ENCODE assay signal across 9 cellular contexts in genomic region chr11:72741429-72741833, GRCh38. TPM values are rescaled to one million over a fixed set of nuclear protein-coding genes. Genes with fewer than 3 reads are reported as not detected.
DNase-seq lines count a peak whose midpoint lies in the region; ATAC-seq, FAIRE-seq and TF ChIP-seq lines count a peak whose summit lies in the region.
"Had no signal": no experiment of that assay in that cellular context is flagged by ENCODE, and none has a peak within 500 bp of the region (broad histone marks: within the 10 kb centered on the region; RNA-seq: fewer than 3 reads in every experiment).

No MANE protein-coding gene starts in this region.

- no TSS peak for BruUV-seq in HepG2 (replicated peaks; lab: Mats Ljungman, UMichigan)

- H3K9me3 Mint-ChIP-seq in activated naive CD4-positive, alpha-beta T cell treated with anti-CD3 and anti-CD28 coated beads, Interleukin-2, amount 50 U/mL, for 24 hours = no peaks in the 10 kb centered on the region
- H3K9me3 Mint-ChIP-seq in activated T-helper 17 cell treated with anti-CD3 and anti-CD28 coated beads, Interleukin-2, amount 50 U/mL, for 72 hours = no peaks in the 10 kb centered on the region

- H3K9me3 ChIP-seq in HepG2 (ENCODE audit: low read length) (no peaks in the 10 kb centered on the region), vagina (no peaks in the 10 kb centered on the region)

- no peak overlapping the region for H2AFZ ChIP-seq in HepG2 (ENCODE audit: low read length)

- in situ Hi-C loops in HepG2 (cut with HindIII; ENCODE audit: extremely low pct_ligation_motif_present, low pct_unique_long_range_greater_than_20kb) = no loop called here

- 44% methylated on average over 4 of the region's 8 CpGs for WGBS in HepG2 (ENCODE audit: low lambda C conversion rate)

- TF ChIP-seq RAD21 in HepG2 (CRISPR knock-in tag; IDR thresholded peaks at IDR 0.05) = no peak

- H3K36me3 Mint-ChIP-seq in activated naive CD4-positive, alpha-beta T cell treated with anti-CD3 and anti-CD28 coated beads, Interleukin-2, amount 50 U/mL, for 24 hours = no peaks in the 10 kb centered on the region
- no peaks in the 10 kb centered on the region for H3K36me3 Mint-ChIP-seq in activated T-helper 17 cell treated with anti-CD3 and anti-CD28 coated beads, Interleukin-2, amount 50 U/mL, for 72 hours (ENCODE audit: low read depth)

- TF ChIP-seq EP300 in HepG2 (IDR thresholded peaks at IDR 0.05; ENCODE audit: low read depth in 2 of 2, low read length in 2 of 2) (no peak), HepG2 (CRISPR knock-in tag; IDR thresholded peaks at IDR 0.05; ENCODE audit: borderline replicate concordance) (no peak)

- H3K4me1 ChIP-seq in HepG2 (ENCODE audit: insufficient read depth, low read length) = peaks cover 71% of the 10 kb centered on the region
- H3K4me1 ChIP-seq in vagina = peaks cover 47% of the 10 kb centered on the region

- CTCF ChIA-PET in HepG2 (lab: Yijun Ruan, JAX; ENCODE audit: low intra/inter-chr PET ratio, low total read pairs) = interaction anchor here (0.7 kb wide), 1 partner anchor 16 kb away, joined by 3 read pairs; no protein-coding TSS in a partner anchor

- peaks cover 3% of the 10 kb centered on the region; the same call in 1 of the 2 replicates for H4K20me1 ChIP-seq in HepG2 (ENCODE audit: insufficient read depth, low read length)

- H3K27me3 ChIP-seq in HepG2 (ENCODE audit: control insufficient read depth in 1 of 2, insufficient read depth in 2 of 2, low read length in 2 of 2) (no peaks in the 10 kb centered on the region), vagina (no peaks in the 10 kb centered on the region)

- H3K27me3 Mint-ChIP-seq in activated naive CD4-positive, alpha-beta T cell treated with anti-CD3 and anti-CD28 coated beads, Interleukin-2, amount 50 U/mL, for 24 hours = no peaks in the 10 kb centered on the region
- H3K27me3 Mint-ChIP-seq in activated T-helper 17 cell treated with anti-CD3 and anti-CD28 coated beads, Interleukin-2, amount 50 U/mL, for 72 hours = no peaks in the 10 kb centered on the region

- POLR2A ChIA-PET in HepG2 (lab: Yijun Ruan, JAX) = no interaction called here

- no peak overlapping the region for H3K4me3 Mint-ChIP-seq in activated naive CD4-positive, alpha-beta T cell treated with anti-CD3 and anti-CD28 coated beads, Interleukin-2, amount 50 U/mL, for 24 hours
- H3K4me3 Mint-ChIP-seq in activated T-helper 17 cell treated with anti-CD3 and anti-CD28 coated beads, Interleukin-2, amount 50 U/mL, for 72 hours = peak overlapping the region; percentile 21

- peak overlapping the region; percentile 43 for H3K27ac Mint-ChIP-seq in activated naive CD4-positive, alpha-beta T cell treated with anti-CD3 and anti-CD28 coated beads, Interleukin-2, amount 50 U/mL, for 24 hours
- peak overlapping the region; percentile 89 for H3K27ac Mint-ChIP-seq in activated T-helper 17 cell treated with anti-CD3 and anti-CD28 coated beads, Interleukin-2, amount 50 U/mL, for 72 hours

- peak overlapping the region; percentile 56 for H3K9ac ChIP-seq in HepG2 (ENCODE audit: insufficient read depth, low read depth, low read length)

- intact Hi-C loops in HepG2 (cut with micrococcal nuclease; ENCODE audit: unreplicated experiment) (no loop called here), vagina (cut with DNase I) (no loop called here)

- TF ChIP-seq CTCF in HepG2 (CRISPR knock-in tag; IDR thresholded peaks at IDR 0.05) (peak; percentile 47), vagina (IDR thresholded peaks at IDR 0.05) (no peak)

- ATAC-seq in activated T-helper 17 cell treated with anti-CD3 and anti-CD28 coated beads, Interleukin-2, amount 50 U/mL, for 72 hours (replicated peaks) = no peak
- ATAC-seq in HepG2 (peak; percentile 79), GM18505 (IDR thresholded peaks at IDR 0.05; ENCODE audit: unreplicated experiment) (no peak)

- peak overlapping the region in 1 of 3 experiments; percentile 37; a peak in 2 of 6 replicates for H3K4me3 ChIP-seq in HepG2 (replicated peaks in 1 of 3; ENCODE audit: insufficient read depth in 1 of 3, low read depth in 2 of 3, low read length in 3 of 3)
- no peak overlapping the region for H3K4me3 ChIP-seq in vagina

- H3K27ac ChIP-seq in HepG2 (ENCODE audit: extremely low read length, insufficient read depth, low read length) = peak overlapping the region; percentile 59
- H3K27ac ChIP-seq in vagina = peak overlapping the region; percentile 27

- DNase-seq in activated naive CD4-positive, alpha-beta T cell (lab: John Stamatoyannopoulos, UW) = no peak
- DNase-seq in HepG2 (ENCODE audit: low spot score) (peak; percentile 56), vagina (ENCODE audit: extremely low spot score in 2 of 2) (no peak), amniotic stem cell (lab: John Stamatoyannopoulos, UW) (no peak), NCI-H1048 (lab: John Stamatoyannopoulos, UW) (no peak)

- peaks cover 5 to 40% of the 10 kb centered on the region in 2 experiments; a peak in 4 of 5 replicates for H3K36me3 ChIP-seq in HepG2 (replicated peaks in 1 of 2; ENCODE audit: control insufficient read depth in 1 of 2, insufficient read depth in 2 of 2, low read length in 2 of 2)
- H3K36me3 ChIP-seq in vagina = no peaks in the 10 kb centered on the region

- peak overlapping the region; percentile 56 for H3K4me2 ChIP-seq in HepG2 (ENCODE audit: low read depth, low read length)

- TF ChIP-seq POLR2A in HepG2 (IDR thresholded peaks at IDR 0.05; ENCODE audit: insufficient read depth in 1 of 2, low read depth in 2 of 2, low read length in 2 of 2) (0 out of 4 replicates have a peak, but pooled peaks of 1 of the 2 experiments have one; percentile 23), vagina (IDR thresholded peaks at IDR 0.05) (no peak), GM18505 (IDR thresholded peaks at IDR 0.05; ENCODE audit: borderline replicate concordance, extremely low read depth, insufficient read depth, insufficient read length) (no peak)

- H3K4me1 Mint-ChIP-seq in activated naive CD4-positive, alpha-beta T cell treated with anti-CD3 and anti-CD28 coated beads, Interleukin-2, amount 50 U/mL, for 24 hours = peaks cover 77% of the 10 kb centered on the region
- peaks cover 49% of the 10 kb centered on the region for H3K4me1 Mint-ChIP-seq in activated T-helper 17 cell treated with anti-CD3 and anti-CD28 coated beads, Interleukin-2, amount 50 U/mL, for 72 hours

- peaks cover 89% of the 10 kb centered on the region for H3K79me2 ChIP-seq in HepG2 (ENCODE audit: insufficient read depth, low read length)

- peak; percentile 43 for FAIRE-seq in HepG2 (lab: Jason Lieb, UNC)
- FAIRE-seq: keratinocyte had no signal

RNA-seq across cellular contexts. Expression of gene ARAP1, which starts 10.8 kb away (rescaled TPM):
- 100 to 1,000 TPM in 1 of 2 donors, 10 to 100 TPM in 1; 98.0 to 216 TPM for total RNA-seq in activated T-helper 17 cell treated with anti-CD3 and anti-CD28 coated beads, Interleukin-2, amount 50 U/mL, for 72 hours
- total RNA-seq in HepG2 (2016; rRNA removed; fragmentation: Illumina TruSeq; extraction: Trizol) (55.2 and 55.5 TPM in 2 replicates), vagina (59.2 TPM)
- 21.9 TPM in 2 replicates for total RNA-seq in HepG2 (2016; cell fraction: cytosol; rRNA removed; fragmentation: Illumina TruSeq; extraction: Trizol; ENCODE audit: low read depth)
- 49.1 and 52.3 TPM in 2 replicates for total RNA-seq in HepG2 (2016; cell fraction: insoluble cytoplasmic fraction; rRNA removed; fragmentation: Illumina TruSeq; extraction: Trizol)
- 15.6 and 18.1 TPM in 2 replicates for total RNA-seq in HepG2 (2016; cell fraction: membrane; rRNA removed; fragmentation: Illumina TruSeq; extraction: Trizol)
- total RNA-seq in HepG2 (2016; cell fraction: nucleus; rRNA removed; fragmentation: Illumina TruSeq; extraction: Trizol) = 76.5 and 77.3 TPM in 2 replicates
- polyA plus RNA-seq in HepG2 (2011; rRNA removed) = 43.2 and 64.0 TPM in 2 replicates
- polyA plus RNA-seq in HepG2 (2011; cell fraction: cytosol; rRNA removed) = 27.5 and 37.2 TPM in 2 replicates
- 341 and 362 TPM in 2 replicates for polyA plus RNA-seq in HepG2 (2011; cell fraction: nucleus; rRNA removed)
- 33.2 and 39.7 TPM in 2 replicates for polyA plus RNA-seq in HepG2 (2012)
- polyA plus RNA-seq in HepG2 (2016; cell fraction: cytosol; fragmentation: Illumina TruSeq; extraction: Trizol; ENCODE audit: low read depth) = 2.2 and 3.2 TPM in 2 replicates
- 40.0 and 49.8 TPM in 2 replicates for polyA plus RNA-seq in HepG2 (2016; cell fraction: insoluble cytoplasmic fraction; fragmentation: Illumina TruSeq; extraction: Trizol; ENCODE audit: low read depth)
- polyA plus RNA-seq in HepG2 (2016; cell fraction: membrane; fragmentation: Illumina TruSeq; extraction: Trizol; ENCODE audit: low read depth) = 5.5 and 6.6 TPM in 2 replicates
- polyA plus RNA-seq in HepG2 (2016; cell fraction: nucleus; fragmentation: Illumina TruSeq; extraction: Trizol; ENCODE audit: insufficient read depth, low read depth) = 163 and 180 TPM in 2 replicates
- polyA minus RNA-seq in HepG2 (2011; rRNA and poly(A)+ RNA removed; ENCODE audit: low replicate concordance) = 42.6 and 95.7 TPM in 2 replicates
- 32.2 and 38.2 TPM in 2 replicates for polyA minus RNA-seq in HepG2 (2011; cell fraction: cytosol; rRNA and poly(A)+ RNA removed)
- polyA minus RNA-seq in HepG2 (2011; cell fraction: nucleus; rRNA and poly(A)+ RNA removed) = 73.1 and 90.3 TPM in 2 replicates

RNA-seq across cellular contexts. Expression of gene STARD10, which starts 52.4 kb away (rescaled TPM):
- total RNA-seq in activated T-helper 17 cell treated with anti-CD3 and anti-CD28 coated beads, Interleukin-2, amount 50 U/mL, for 72 hours = 10 to 100 TPM in 1 of 2 donors, 1 to 10 TPM in 1; 7.7 to 16.4 TPM
- total RNA-seq in HepG2 (2016; rRNA removed; fragmentation: Illumina TruSeq; extraction: Trizol) = 248 and 341 TPM in 2 replicates
- total RNA-seq in HepG2 (2016; cell fraction: cytosol; rRNA removed; fragmentation: Illumina TruSeq; extraction: Trizol; ENCODE audit: low read depth) = 1,658 and 1,675 TPM in 2 replicates
- 231 and 367 TPM in 2 replicates for total RNA-seq in HepG2 (2016; cell fraction: insoluble cytoplasmic fraction; rRNA removed; fragmentation: Illumina TruSeq; extraction: Trizol)
- 1,130 and 1,245 TPM in 2 replicates for total RNA-seq in HepG2 (2016; cell fraction: membrane; rRNA removed; fragmentation: Illumina TruSeq; extraction: Trizol)
- 138 and 147 TPM in 2 replicates for total RNA-seq in HepG2 (2016; cell fraction: nucleus; rRNA removed; fragmentation: Illumina TruSeq; extraction: Trizol)
- polyA plus RNA-seq in HepG2 (2011; rRNA removed) = 260 and 311 TPM in 2 replicates
- 248 and 317 TPM in 2 replicates for polyA plus RNA-seq in HepG2 (2011; cell fraction: cytosol; rRNA removed)
- polyA plus RNA-seq in HepG2 (2011; cell fraction: nucleus; rRNA removed) = 146 and 149 TPM in 2 replicates
- polyA plus RNA-seq in HepG2 (2012) = 146 and 179 TPM in 2 replicates
- polyA plus RNA-seq in HepG2 (2016; cell fraction: cytosol; fragmentation: Illumina TruSeq; extraction: Trizol; ENCODE audit: low read depth) = 2,121 and 2,355 TPM in 2 replicates
- 324 and 400 TPM in 2 replicates for polyA plus RNA-seq in HepG2 (2016; cell fraction: insoluble cytoplasmic fraction; fragmentation: Illumina TruSeq; extraction: Trizol; ENCODE audit: low read depth)
- polyA plus RNA-seq in HepG2 (2016; cell fraction: membrane; fragmentation: Illumina TruSeq; extraction: Trizol; ENCODE audit: low read depth) = 1,491 and 1,549 TPM in 2 replicates
- 357 and 378 TPM in 2 replicates for polyA plus RNA-seq in HepG2 (2016; cell fraction: nucleus; fragmentation: Illumina TruSeq; extraction: Trizol; ENCODE audit: insufficient read depth, low read depth)
- 15.4 and 222 TPM in 2 replicates for polyA minus RNA-seq in HepG2 (2011; rRNA and poly(A)+ RNA removed; ENCODE audit: low replicate concordance)
- polyA minus RNA-seq in HepG2 (2011; cell fraction: cytosol; rRNA and poly(A)+ RNA removed) = 77.0 and 88.8 TPM in 2 replicates
- polyA minus RNA-seq in HepG2 (2011; cell fraction: nucleus; rRNA and poly(A)+ RNA removed) = 41.4 and 44.8 TPM in 2 replicates
- total RNA-seq in vagina = 75.9 TPM
